Comparison of ENCODE assay signal across 21 cellular contexts in the genomic region with DNA sequence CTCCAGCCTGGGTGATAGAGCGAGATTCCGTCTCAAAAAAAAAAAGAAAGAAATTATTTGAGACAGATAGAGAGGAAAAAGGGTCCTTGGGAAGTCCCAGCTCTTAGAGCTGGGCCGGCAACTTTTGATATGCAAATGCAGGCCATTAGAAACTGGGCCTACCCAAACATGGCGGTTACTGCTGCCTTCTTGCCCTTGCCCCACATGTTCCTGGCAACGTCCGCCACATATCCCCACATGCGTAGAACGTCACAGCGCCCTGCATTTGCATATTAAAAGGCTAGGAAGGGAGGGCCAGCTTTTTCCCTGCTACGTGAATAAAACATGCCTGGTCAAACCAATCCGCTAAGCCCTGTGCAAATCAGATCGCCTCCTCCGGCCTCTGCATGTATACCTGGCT. TPM values are rescaled to one million over a fixed set of nuclear protein-coding genes. Genes with fewer than 3 reads are reported as not detected.
DNase-seq lines count a peak whose midpoint lies in the region; FAIRE-seq and TF ChIP-seq lines count a peak whose summit lies in the region.
"Had no signal": no experiment of that assay in that cellular context is flagged by ENCODE, and none has a peak within 500 bp of the region (broad histone marks: within the 10 kb centered on the region; RNA-seq: fewer than 3 reads in every experiment).

No MANE protein-coding gene starts in this region.

- DNase-seq in Caco-2 (no peak), H9 (peak; percentile 45), endothelial cell (ENCODE audit: low spot score) (no peak), sigmoid colon (peak; percentile 17), SHP77 treated with DMSO at 0.1 percent for 48 hours (lab: John Stamatoyannopoulos, UW) (no peak), RCC 7860 (ENCODE audit: low spot score) (no peak), DMS153 (lab: John Stamatoyannopoulos, UW) (no peak), small intestine (no peak)
- DNase-seq: 8988T; Calu3; CD4-positive, alpha-beta memory T cell; DMS53; DND-41; EL; GM23248; H7 had no signal

- no peak overlapping the region for H3K4me2 ChIP-seq in H9 (ENCODE audit: insufficient read depth, insufficient read length, low read length)
- H3K4me2 ChIP-seq: BLaER1 had no signal

- no peak overlapping the region for H2BK20ac ChIP-seq in H9 (ENCODE audit: low read depth, low read length, poor library complexity, severe bottlenecking)

- H3K27me3 ChIP-seq in Caco-2 (replicated peaks; ENCODE audit: control insufficient read depth, insufficient read depth, low read length) (no peaks in the 10 kb centered on the region), H9 (ENCODE audit: insufficient read depth, low read length) (no peaks in the 10 kb centered on the region), sigmoid colon (no peaks in the 10 kb centered on the region), small intestine (ENCODE audit: control insufficient read depth in 2 of 2, insufficient read depth in 2 of 2, low read length in 2 of 2) (no peaks in the 10 kb centered on the region)
- H3K27me3 ChIP-seq: BLaER1 had no signal

- H3K4me1 ChIP-seq in Caco-2: peaks cover 26% of the 10 kb centered on the region
- no peaks in the 10 kb centered on the region; the same call in 1 of the 2 replicates for H3K4me1 ChIP-seq in H9 (ENCODE audit: insufficient read depth, low read length)
- H3K4me1 ChIP-seq in sigmoid colon: no peaks in the 10 kb centered on the region
- no peaks in the 10 kb centered on the region for H3K4me1 ChIP-seq in small intestine (ENCODE audit: control insufficient read depth in 2 of 2, insufficient read depth in 1 of 2, low read depth in 1 of 2, low read length in 1 of 2)
- H3K4me1 ChIP-seq: BLaER1 had no signal

- no peaks in the 10 kb centered on the region for H3K79me1 ChIP-seq in H9 (ENCODE audit: insufficient read depth, low read depth, low read length, poor library complexity, severe bottlenecking)

- CTCF ChIA-PET in Caco-2 (lab: Charles Lee): no interaction called here

- TF ChIP-seq CTCF in Caco-2 (IDR thresholded peaks at IDR 0.05; ENCODE audit: insufficient read depth in 1 of 2, low read depth in 1 of 2, low read length in 1 of 2, severe bottlenecking in 1 of 2, unreplicated experiment in 1 of 2): no peak
- no peak for TF ChIP-seq CTCF in H9 (conservative IDR thresholded peaks at IDR 0.05)
- TF ChIP-seq CTCF in endothelial cell (IDR thresholded peaks at IDR 0.05; ENCODE audit: unreplicated experiment): no peak
- TF ChIP-seq CTCF in sigmoid colon (IDR thresholded peaks at IDR 0.05): no peak

- H3K14ac ChIP-seq in H9 (ENCODE audit: insufficient read depth, low read length): no peak overlapping the region

- H3K18ac ChIP-seq in H9 (ENCODE audit: insufficient read length, low read depth, low read length): no peak overlapping the region

- no peaks in the 10 kb centered on the region for H3K23me2 ChIP-seq in H9 (ENCODE audit: insufficient read length, low read depth, low read length, poor library complexity, severe bottlenecking)

- H2BK120ac ChIP-seq in H9 (ENCODE audit: low read depth, low read length, poor library complexity, severe bottlenecking): no peak overlapping the region

- H3K4ac ChIP-seq in H9 (ENCODE audit: low read depth, low read length): no peak overlapping the region

- WGBS in H9 (ENCODE audit: extremely low coverage, insufficient read length, low lambda C conversion rate): no CpG with 5 or more reads among the region's 13 CpGs
- WGBS in sigmoid colon, 2 donors: 95 to 96% methylated on average over 13 of the region's 13 CpGs
- WGBS in small intestine, 3 donors: 93 to 97% (median 95%) methylated on average over 13 of the region's 13 CpGs

- no peaks in the 10 kb centered on the region for H3K36me3 Mint-ChIP-seq in Caco-2 (ENCODE audit: insufficient read depth, unreplicated experiment)
- peaks cover 0 to 11% (median 4%) of the 10 kb centered on the region in 3 experiments; a peak in 3 of 7 replicates for H3K36me3 Mint-ChIP-seq in H9 (ENCODE audit: insufficient read depth in 1 of 3, low read depth in 3 of 3)
- H3K36me3 Mint-ChIP-seq in endothelial cell (ENCODE audit: low read depth, unreplicated experiment): peaks cover 5% of the 10 kb centered on the region
- H3K36me3 Mint-ChIP-seq: CD14-positive monocyte; CD4-positive, alpha-beta memory T cell had no signal

- H3K36me3 ChIP-seq in Caco-2 (ENCODE audit: control insufficient read depth, insufficient read depth, low read length) (no peaks in the 10 kb centered on the region), sigmoid colon (no peaks in the 10 kb centered on the region), small intestine (ENCODE audit: control insufficient read depth in 2 of 2, insufficient read depth in 2 of 2, low read length in 2 of 2) (no peaks in the 10 kb centered on the region)
- H3K36me3 ChIP-seq: BLaER1 had no signal

- no peak overlapping the region for H4K5ac ChIP-seq in H9 (ENCODE audit: insufficient read length, low read depth, low read length)

- no peak overlapping the region for H4K91ac ChIP-seq in H9 (ENCODE audit: insufficient read length, low read depth, low read length)

- TF ChIP-seq EP300 in sigmoid colon (IDR thresholded peaks at IDR 0.05): no peak

- no peak overlapping the region for H2BK12ac ChIP-seq in H9 (ENCODE audit: insufficient read length, low read depth, low read length)

- H4K8ac ChIP-seq in H9 (replicated peaks; ENCODE audit: insufficient read length, low read depth, low read length): no peak overlapping the region

- no peaks in the 10 kb centered on the region for H3K79me2 ChIP-seq in H9 (ENCODE audit: insufficient read depth, low read length)

- TF ChIP-seq POLR2A in sigmoid colon (IDR thresholded peaks at IDR 0.05): no peak

- no peak overlapping the region for H2AFZ ChIP-seq in H9 (ENCODE audit: low read length)
- H2AFZ ChIP-seq: GM23248 had no signal

- H3K4me3 Mint-ChIP-seq in Caco-2 (ENCODE audit: unreplicated experiment) (no peak overlapping the region), H9 (no peak overlapping the region), endothelial cell (ENCODE audit: unreplicated experiment) (peak overlapping the region; percentile 68)
- H3K4me3 Mint-ChIP-seq: CD14-positive monocyte; CD4-positive, alpha-beta memory T cell had no signal

- H2BK15ac ChIP-seq in H9 (ENCODE audit: low read depth, low read length): no peak overlapping the region

- no peak overlapping the region for H2AK5ac ChIP-seq in H9 (ENCODE audit: insufficient read length, low read length)

- H3K9me3 ChIP-seq in Caco-2 (peaks cover 5% of the 10 kb centered on the region; the same call in 1 of the 2 replicates), H9 (ENCODE audit: control insufficient read depth, low read depth, low read length) (no peaks in the 10 kb centered on the region), sigmoid colon (no peaks in the 10 kb centered on the region), small intestine (ENCODE audit: control insufficient read depth, low read depth) (no peaks in the 10 kb centered on the region)
- H3K9me3 ChIP-seq: BLaER1 had no signal

- intact Hi-C loops in Caco-2 (cut with micrococcal nuclease; ENCODE audit: unreplicated experiment) (no loop called here), sigmoid colon (cut with DNase I) (no loop called here)

- no peak overlapping the region for H3K9ac ChIP-seq in H9 (ENCODE audit: extremely low read depth, insufficient read length, low read length)
- H3K9ac ChIP-seq: BLaER1, GM23248 had no signal

- H3K27me3 Mint-ChIP-seq in Caco-2 (ENCODE audit: insufficient read depth, unreplicated experiment) (no peaks in the 10 kb centered on the region), H9 (ENCODE audit: low read depth) (no peaks in the 10 kb centered on the region; the same call in 1 of the 2 replicates), endothelial cell (ENCODE audit: unreplicated experiment) (peaks cover 6% of the 10 kb centered on the region)

- no peak overlapping the region for H3K23ac ChIP-seq in H9 (ENCODE audit: insufficient read length, low read depth, low read length)

- no peak overlapping the region for H3K56ac ChIP-seq in H9 (ENCODE audit: insufficient read length, low read depth, low read length)

- H3T11ph ChIP-seq in H9 (ENCODE audit: low read length): no peak overlapping the region

- no peaks in the 10 kb centered on the region for H4K20me1 ChIP-seq in H9 (ENCODE audit: control insufficient read depth, insufficient read depth, insufficient read length)
- H4K20me1 ChIP-seq: BLaER1 had no signal

- H3K9me3 Mint-ChIP-seq in Caco-2 (ENCODE audit: unreplicated experiment): peaks cover 12% of the 10 kb centered on the region
- H3K9me3 Mint-ChIP-seq in H9: peaks cover 5 to 6% of the 10 kb centered on the region in 2 experiments; a peak in 3 of 5 replicates
- H3K9me3 Mint-ChIP-seq in endothelial cell (ENCODE audit: unreplicated experiment): no peaks in the 10 kb centered on the region
- H3K9me3 Mint-ChIP-seq: CD4-positive, alpha-beta memory T cell had no signal

- POLR2A ChIA-PET in Caco-2 (lab: Charles Lee): no interaction called here

- H3K4me1 Mint-ChIP-seq in Caco-2 (ENCODE audit: low read depth, unreplicated experiment) (peaks cover 37% of the 10 kb centered on the region), H9 (peaks cover 23 to 24% of the 10 kb centered on the region in 2 experiments), endothelial cell (ENCODE audit: unreplicated experiment) (no peaks in the 10 kb centered on the region)

- no TSS peak for BruUV-seq in Caco-2 (replicated peaks; lab: Mats Ljungman, UMichigan)

- FAIRE-seq in RCC 7860 (lab: Jason Lieb, UNC) (no peak), small intestine (lab: Jason Lieb, UNC) (no peak)
- FAIRE-seq: G401.6, GM12891, GM19239 had no signal

- H3K27ac ChIP-seq in H9 (ENCODE audit: insufficient read length, low read depth, low read length) (no peak overlapping the region), sigmoid colon (no peak overlapping the region), small intestine (ENCODE audit: low read depth in 1 of 2, low read length in 1 of 2) (no peak overlapping the region)
- H3K27ac ChIP-seq: BLaER1, GM23248 had no signal

- H2BK5ac ChIP-seq in H9 (ENCODE audit: insufficient read length, low read length): no peak overlapping the region

- no peak overlapping the region for H3K4me3 ChIP-seq in Caco-2 (ENCODE audit: low read depth, low read length)
- H3K4me3 ChIP-seq in sigmoid colon: no peak overlapping the region
- no peak overlapping the region for H3K4me3 ChIP-seq in small intestine (ENCODE audit: low read depth in 1 of 2, low read length in 2 of 2)
- H3K4me3 ChIP-seq: BLaER1, GM23248 had no signal

- H3K27ac Mint-ChIP-seq in Caco-2 (ENCODE audit: unreplicated experiment) (peak overlapping the region; percentile 50), H9 (no peak overlapping the region; a peak in 1 of 7 replicates), endothelial cell (ENCODE audit: unreplicated experiment) (no peak overlapping the region)
- H3K27ac Mint-ChIP-seq: CD14-positive monocyte had no signal

RNA-seq across cellular contexts. Expression of a gene that starts 40.7 kb away (rescaled TPM):
- total RNA-seq in Caco-2 (2022): 126 and 159 TPM in 2 replicates
- total RNA-seq in H9 (2021): 51.6 and 53.0 TPM in 2 replicates
- 137 TPM for total RNA-seq in endothelial cell (ENCODE audit: unreplicated experiment)
- total RNA-seq in sigmoid colon: 10 to 100 TPM; 11.4 to 25.0 (median 22.2) TPM
- polyA plus RNA-seq in sigmoid colon: 10 to 100 TPM in 1 of 3 donors, 1 to 10 TPM in 2; 4.2 to 51.8 (median 5.3) TPM
- polyA plus RNA-seq in small intestine: 10 to 100 TPM in 2 of 3 donors, 1 to 10 TPM in 1; 3.8 to 17.6 (median 12.2) TPM

RNA-seq across cellular contexts. Expression of a gene that starts 43.8 kb away (rescaled TPM):
- total RNA-seq in Caco-2 (2022) (43.6 and 50.9 TPM in 2 replicates), H9 (2021) (28.3 and 28.5 TPM in 2 replicates), endothelial cell (ENCODE audit: unreplicated experiment) (120 TPM), sigmoid colon (100 to 1,000 TPM; 116 to 155 (median 139) TPM)
- polyA plus RNA-seq in sigmoid colon (100 to 1,000 TPM in 1 of 3 donors, 10 to 100 TPM in 2; 36.9 to 132 (median 93.7) TPM), small intestine (10 to 100 TPM; 29.6 to 95.9 (median 82.1) TPM)

Comparison
In these comparisons a context has a peak if more than half of its experiments do, and no peak if none do; other contexts are left out.
1. DNase-seq: peak in H9 (single experiment) and sigmoid colon (single experiment); none in Caco-2 (0 of 2), endothelial cell (single experiment), SHP77 treated with DMSO at 0.1 percent for 48 hours (single experiment), RCC 7860 (single experiment), DMS153 (single experiment) and small intestine (single experiment).